12 cellular contexts compared by ENCODE assay signal in genomic region chr7:46776790-46777189, GRCh38.
DNase-seq lines count a peak whose midpoint lies in the region; ATAC-seq and TF ChIP-seq lines count a peak whose summit lies in the region.
"Had no signal": no experiment of that assay in that cellular context is flagged by ENCODE, and none has a peak within 500 bp of the region (broad histone marks: within the 10 kb centered on the region; RNA-seq: fewer than 3 reads in every experiment).

No MANE protein-coding gene starts in this region.

- H3K27ac Mint-ChIP-seq in progenitor cell of endocrine pancreas, result no peak overlapping the region
- H3K27ac Mint-ChIP-seq: dendritic cell treated with granulocyte-macrophage colony-stimulating factor and Interleukin-4, amounts not matched to agents 40 ng/mL and 50 ng/mL, for 4 days had no signal

- TF ChIP-seq CTCF in dorsolateral prefrontal cortex (IDR thresholded peaks at IDR 0.05 in 54 of 56, conservative IDR thresholded peaks at IDR 0.05 in 2 of 56; ENCODE audit: low read depth in 1 of 56, partially characterized antibody in 56 of 56) (peak in 38 of 56 donors; percentile 15 to 49 (median 29)), progenitor cell of endocrine pancreas (IDR thresholded peaks at IDR 0.05; ENCODE audit: unreplicated experiment) (peak; percentile 51), RWPE1 (conservative IDR thresholded peaks at IDR 0.05; ENCODE audit: low read depth) (no peak; the same call in 1 of the 2 replicates)

- no peak overlapping the region for H3K27ac ChIP-seq in dorsolateral prefrontal cortex
- H3K27ac ChIP-seq in RWPE1, result no peak overlapping the region
- H3K27ac ChIP-seq: BLaER1 had no signal

- no peaks in the 10 kb centered on the region for H3K36me3 Mint-ChIP-seq in progenitor cell of endocrine pancreas (ENCODE audit: insufficient read depth)

- DNase-seq in NCI-H1694 (lab: John Stamatoyannopoulos, UW), result peak; percentile 16
- no peak for DNase-seq in NCI-H1694 treated with DMSO at 0.1 percent for 48 hours (lab: John Stamatoyannopoulos, UW)
- peak; percentile 61 for DNase-seq in NAMALWA (ENCODE audit: low spot score)
- no peak for DNase-seq in dorsolateral prefrontal cortex
- no peak for DNase-seq in progenitor cell of endocrine pancreas (ENCODE audit: low spot score, unreplicated experiment)
- no peak for DNase-seq in RWPE1 (ENCODE audit: low spot score)
- DNase-seq: activated CD4-positive, alpha-beta T cell treated with anti-CD3 and anti-CD28 coated beads for 1 hour; mucosa of descending colon had no signal

- intact Hi-C loops in dorsolateral prefrontal cortex (cut with DNase I), result no loop called here

- no peaks in the 10 kb centered on the region for H3K27me3 Mint-ChIP-seq in progenitor cell of endocrine pancreas
- H3K27me3 Mint-ChIP-seq: dendritic cell treated with granulocyte-macrophage colony-stimulating factor and Interleukin-4, amounts not matched to agents 40 ng/mL and 50 ng/mL, for 4 days had no signal

- no peak overlapping the region for H3K4me3 ChIP-seq in dorsolateral prefrontal cortex
- H3K4me3 ChIP-seq: BLaER1, mucosa of descending colon had no signal

- peaks cover 0 to 3% (median 0%) of the 10 kb centered on the region in 45 donors for H3K27me3 ChIP-seq in dorsolateral prefrontal cortex
- H3K27me3 ChIP-seq: BLaER1 had no signal

- no peaks in the 10 kb centered on the region for H3K4me1 Mint-ChIP-seq in progenitor cell of endocrine pancreas (ENCODE audit: low read depth)

- CTCF ChIA-PET in RWPE1 (lab: Yijun Ruan, JAX), result interaction anchor here (0.5 kb wide), 1 partner anchor 31 kb away, joined by 4 read pairs; no protein-coding TSS in a partner anchor

- POLR2A ChIA-PET in RWPE1 (lab: Yijun Ruan, JAX; ENCODE audit: low non-redundant PET), result no interaction called here

- ATAC-seq in GM18867 (IDR thresholded peaks at IDR 0.05; ENCODE audit: unreplicated experiment) (no peak), GM21515 (IDR thresholded peaks at IDR 0.05; ENCODE audit: unreplicated experiment) (no peak)
- ATAC-seq: mucosa of descending colon had no signal

- H3K9me3 Mint-ChIP-seq in progenitor cell of endocrine pancreas (ENCODE audit: low read depth), result peaks cover 24% of the 10 kb centered on the region

- H3K4me3 Mint-ChIP-seq in progenitor cell of endocrine pancreas (ENCODE audit: low read depth), result no peak overlapping the region
- H3K4me3 Mint-ChIP-seq: dendritic cell treated with granulocyte-macrophage colony-stimulating factor and Interleukin-4, amounts not matched to agents 40 ng/mL and 50 ng/mL, for 4 days had no signal

Comparison
In these comparisons a context has a peak if more than half of its experiments do, and no peak if none do; other contexts are left out.
1. DNase-seq: peak in NCI-H1694 (single experiment) and NAMALWA (single experiment); none in NCI-H1694 treated with DMSO at 0.1 percent for 48 hours (single experiment), dorsolateral prefrontal cortex (0 of 10), progenitor cell of endocrine pancreas (single experiment) and RWPE1 (single experiment).